ENCODE assay signal across 17 cellular contexts in the genomic region with DNA sequence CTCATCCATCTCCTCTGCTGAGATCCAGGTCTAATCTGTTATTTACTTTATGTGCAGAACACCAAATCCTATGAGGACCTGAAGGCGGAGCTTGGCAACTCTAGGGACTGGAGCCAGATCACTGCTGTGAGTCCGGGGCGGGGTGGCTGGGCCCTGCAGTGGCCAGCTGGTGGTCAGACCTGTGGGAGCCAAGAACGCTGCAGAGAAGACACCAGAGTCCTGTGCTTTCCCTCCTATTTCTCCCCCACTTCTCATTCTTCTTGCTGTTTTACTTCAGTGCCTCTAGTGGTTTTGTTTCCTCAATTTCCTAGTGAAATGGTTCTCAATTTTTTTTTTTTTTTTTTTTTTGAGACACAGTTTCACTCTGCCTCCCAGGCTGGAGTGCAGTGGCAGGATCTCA. TPM values are rescaled to one million over a fixed set of nuclear protein-coding genes. Genes with fewer than 3 reads are reported as not detected.
DNase-seq lines count a peak whose midpoint lies in the region; ATAC-seq and TF ChIP-seq lines count a peak whose summit lies in the region.
"Had no signal": no experiment of that assay in that cellular context is flagged by ENCODE, and none has a peak within 500 bp of the region (broad histone marks: within the 10 kb centered on the region; RNA-seq: fewer than 3 reads in every experiment).

No MANE protein-coding gene starts in this region.

- H3K27me3 ChIP-seq in right lobe of liver, result no peaks in the 10 kb centered on the region
- H3K27me3 ChIP-seq in thyroid gland, result no peaks in the 10 kb centered on the region

- peaks cover 0 to 5% (median under 1%) of the 10 kb centered on the region in 4 donors for H3K4me1 ChIP-seq in right lobe of liver
- no peaks in the 10 kb centered on the region for H3K4me1 ChIP-seq in thyroid gland

- intact Hi-C loops in right lobe of liver (cut with DNase I), result no loop called here
- intact Hi-C loops in thyroid gland (cut with DNase I), result no loop called here

- H3K9me3 ChIP-seq in right lobe of liver (no peaks in the 10 kb centered on the region), thyroid gland (no peaks in the 10 kb centered on the region)
- H3K9me3 ChIP-seq: thoracic aorta had no signal

- DNase-seq in KBM-7, result peak; percentile 47
- DNase-seq in SKM-1 treated with dmso at 0.1 percent for 144 hours (lab: John Stamatoyannopoulos, UW; ENCODE audit: unreplicated experiment), result peak; percentile 43
- peak in 1 of 3 donors; percentile 37 for DNase-seq in right lobe of liver
- peak; percentile 23 to 29 for DNase-seq in thyroid gland
- no peak for DNase-seq in stimulated activated naive CD8-positive, alpha-beta T cell treated with anti-CD3 and anti-CD28 coated beads, Interleukin-15, Interleukin-2, amounts not matched to agents 100 U/mL and 50 U/mL, for 24 hours
- no peak for DNase-seq in stimulated activated CD4-positive, alpha-beta T cell treated with anti-CD3 and anti-CD28 coated beads, Interleukin-2, amount 100 ng/mL, for 48 hours
- no peak for DNase-seq in stimulated activated CD8-positive, alpha-beta memory T cell treated with anti-CD3 and anti-CD28 coated beads, Interleukin-4, amount 100 ng/mL, for 48 hours
- DNase-seq: activated CD8-positive, alpha-beta memory T cell treated with anti-CD3 and anti-CD28 coated beads for 24 hours; activated gamma-delta T cell treated with Interleukin-2 at 50 U/mL for 16 hours; CD4-positive, alpha-beta T cell; EL; HFFc6; mesendoderm; NCI-H2171; stimulated activated CD4-positive, alpha-beta T cell treated with anti-CD3 and anti-CD28 coated beads, Interleukin-15, amount 100 ng/mL, for 24 hours had no signal

- TF ChIP-seq POLR2A in right lobe of liver (IDR thresholded peaks at IDR 0.05), result no peak
- TF ChIP-seq POLR2A in thyroid gland (IDR thresholded peaks at IDR 0.05), result no peak

- H3K27ac ChIP-seq in right lobe of liver, result no peak overlapping the region
- H3K27ac ChIP-seq in thyroid gland, result no peak overlapping the region
- H3K27ac ChIP-seq: thoracic aorta had no signal

- in situ Hi-C loops in KBM-7 (cut with MboI; ENCODE audit: low pct_unique_long_range_greater_than_20kb, low sequenced_read_pairs), result no loop called here

- H3K36me3 ChIP-seq in right lobe of liver, result peaks cover 0 to 19% (median 0%) of the 10 kb centered on the region in 4 donors
- no peaks in the 10 kb centered on the region for H3K36me3 ChIP-seq in thyroid gland
- H3K36me3 ChIP-seq: thoracic aorta had no signal

- WGBS in right lobe of liver (ENCODE audit: insufficient coverage, low coverage, low lambda C conversion rate, missing lambda C conversion rate), result 63% methylated on average over 1 of the region's 4 CpGs
- WGBS in thyroid gland, 2 donors, result 54% methylated on average over 4 of the region's 4 CpGs

- H3K4me3 ChIP-seq in right lobe of liver (no peak overlapping the region), thyroid gland (replicated peaks in 1 of 3) (no peak overlapping the region)
- H3K4me3 ChIP-seq: thoracic aorta had no signal

- ATAC-seq in right lobe of liver, result peak in 3 of 4 donors; percentile 30 to 46 (median 37)
- ATAC-seq in stimulated activated naive CD8-positive, alpha-beta T cell treated with anti-CD3 and anti-CD28 coated beads, Interleukin-15, Interleukin-2, amounts not matched to agents 100 U/mL and 50 U/mL, for 24 hours, result no peak

- TF ChIP-seq CTCF in right lobe of liver (IDR thresholded peaks at IDR 0.05), result no peak
- no peak for TF ChIP-seq CTCF in thyroid gland (IDR thresholded peaks at IDR 0.05)

RNA-seq across cellular contexts. Expression of gene VIL1, which starts 19.7 kb away (rescaled TPM):
- total RNA-seq in right lobe of liver (100 to 1,000 TPM in 1 of 6 experiments, 10 to 100 TPM in 2, 1 to 10 TPM in 3; 2.1 to 118 (median 19.1) TPM), thyroid gland (not detected)
- total RNA-seq: HFFc6, omental fat pad had no signal

RNA-seq across cellular contexts. Expression of gene CTDSP1, which starts 38.9 kb away (rescaled TPM):
- total RNA-seq in right lobe of liver, result 10 to 100 TPM; 55.1 to 95.9 (median 75.6) TPM
- total RNA-seq in thyroid gland, result 100 to 1,000 TPM; 105 to 152 (median 127) TPM

RNA-seq across cellular contexts. Expression of gene SLC11A1, which starts 56.5 kb away (rescaled TPM):
- 10 to 100 TPM in 3 of 6 experiments, 1 to 10 TPM in 3; 4.2 to 13.2 (median 11.0) TPM for total RNA-seq in right lobe of liver
- total RNA-seq in thyroid gland, result 10 to 100 TPM in 2 of 4 donors, 1 to 10 TPM in 2; 1.7 to 14.5 (median 10.1) TPM

Comparison
In these comparisons a context has a peak if more than half of its experiments do, and no peak if none do; other contexts are left out.
1. DNase-seq: peak in KBM-7 (single experiment), SKM-1 treated with dmso at 0.1 percent for 144 hours (single experiment) and thyroid gland (2 of 2); none in stimulated activated naive CD8-positive, alpha-beta T cell treated with anti-CD3 and anti-CD28 coated beads, Interleukin-15, Interleukin-2, amounts not matched to agents 100 U/mL and 50 U/mL, for 24 hours (single experiment), stimulated activated CD4-positive, alpha-beta T cell treated with anti-CD3 and anti-CD28 coated beads, Interleukin-2, amount 100 ng/mL, for 48 hours (0 of 2) and stimulated activated CD8-positive, alpha-beta memory T cell treated with anti-CD3 and anti-CD28 coated beads, Interleukin-4, amount 100 ng/mL, for 48 hours (single experiment).